ENCODE assay signal across 8 cellular contexts in genomic region chr6:75747985-75748742, GRCh38. TPM values are rescaled to one million over a fixed set of nuclear protein-coding genes. Genes with fewer than 3 reads are reported as not detected.
DNase-seq lines count a peak whose midpoint lies in the region; ATAC-seq, FAIRE-seq and TF ChIP-seq lines count a peak whose summit lies in the region.

No MANE protein-coding gene starts in this region.

- H3K4me1 ChIP-seq in adrenal gland (replicated peaks in 1 of 2) (peaks cover 0 to 12% of the 10 kb centered on the region in 2 donors), kidney (ENCODE audit: control insufficient read depth in 1 of 2, insufficient read depth in 1 of 2, low read depth in 1 of 2, low read length in 2 of 2) (peaks cover 0 to 8% of the 10 kb centered on the region in 2 donors), testis (peaks cover 6% of the 10 kb centered on the region)

- DNase-seq in GM03348 (ENCODE audit: low spot score) (peak; percentile 62), adrenal gland (no peak), kidney (no peak), testis (peak; percentile 68), NCI-H510A treated with DMSO at 0.1 percent for 48 hours (lab: John Stamatoyannopoulos, UW) (no peak), OCI-M2 (lab: John Stamatoyannopoulos, UW; ENCODE audit: unreplicated experiment) (no peak), NCI-H82 (lab: John Stamatoyannopoulos, UW) (no peak)

- H3K27ac ChIP-seq in adrenal gland, result peak overlapping the region; percentile 19 to 91 (median 77)
- peak overlapping the region; percentile 83 to 96 for H3K27ac ChIP-seq in kidney (ENCODE audit: low read depth in 2 of 2, low read length in 2 of 2)
- peak overlapping the region; percentile 96 to 99 for H3K27ac ChIP-seq in testis

- H3K36me3 ChIP-seq in adrenal gland (replicated peaks in 1 of 2) (no peaks in the 10 kb centered on the region), kidney (ENCODE audit: control insufficient read depth in 1 of 2, insufficient read depth in 2 of 2, low read length in 2 of 2) (no peaks in the 10 kb centered on the region), testis (ENCODE audit: low read depth, missing control alignments) (no peaks in the 10 kb centered on the region)

- no peaks in the 10 kb centered on the region for H3K27me3 ChIP-seq in adrenal gland
- no peaks in the 10 kb centered on the region for H3K27me3 ChIP-seq in testis

- TF ChIP-seq CTCF in adrenal gland (IDR thresholded peaks at IDR 0.05) (no peak), kidney (IDR thresholded peaks at IDR 0.05; ENCODE audit: borderline replicate concordance, extremely low read depth, insufficient read depth) (no peak), testis (IDR thresholded peaks at IDR 0.05) (no peak)

- intact Hi-C loops in adrenal gland (cut with DNase I), result loop anchor here in 1 of 2 donors (5.0 kb wide), 1 partner anchor 106 kb away; no protein-coding TSS in a partner anchor
- intact Hi-C loops in kidney (cut with DNase I), result no loop called here
- intact Hi-C loops in testis (cut with DNase I; ENCODE audit: low total_unique reads), result no loop called here

- ATAC-seq in HG03558 (IDR thresholded peaks at IDR 0.05; ENCODE audit: extremely low read depth, unreplicated experiment), result peak; percentile 6

- WGBS in adrenal gland, 4 donors, result 11 to 20% (median 14%) methylated on average over 12 to 17 of the region's 17 CpGs
- WGBS in testis, 2 donors, result 5 to 6% methylated on average over 17 of the region's 17 CpGs

- H3K4me3 ChIP-seq in adrenal gland (peak overlapping the region in 3 of 4 donors; percentile 73 to 94 (median 87)), kidney (ENCODE audit: low read length in 2 of 2) (peak overlapping the region; percentile 56 to 69), testis (peak overlapping the region; percentile 94 to 98)

- TF ChIP-seq POLR2A in adrenal gland (IDR thresholded peaks at IDR 0.05) (no peak), testis (IDR thresholded peaks at IDR 0.05) (no peak)

- peak; percentile 21 for FAIRE-seq in kidney (lab: Jason Lieb, UNC)

- H3K9me3 ChIP-seq in adrenal gland (replicated peaks in 1 of 3), result no peaks in the 10 kb centered on the region
- no peaks in the 10 kb centered on the region for H3K9me3 ChIP-seq in kidney (ENCODE audit: control insufficient read depth in 1 of 2, low read length in 2 of 2)
- no peaks in the 10 kb centered on the region for H3K9me3 ChIP-seq in testis

- H3K9ac ChIP-seq in kidney (ENCODE audit: low read length in 2 of 2), result peak overlapping the region; percentile 52 to 96

RNA-seq across cellular contexts. Expression of gene MYO6, which starts 0.9 kb away (rescaled TPM):
- total RNA-seq in adrenal gland (10 to 100 TPM; 11.1 to 27.1 (median 18.2) TPM), kidney (114 TPM), testis (10 to 100 TPM; 69.2 to 75.3 TPM)
- polyA plus RNA-seq in adrenal gland (10 to 100 TPM; 15.1 to 19.1 (median 16.7) TPM), kidney (ENCODE audit: insufficient read depth, low read depth, low replicate concordance) (32.0 TPM), testis (ENCODE audit: insufficient read depth, low read depth, low replicate concordance) (31.5 TPM)

Comparison
In these comparisons a context has a peak if more than half of its experiments do, and no peak if none do; other contexts are left out.
1. DNase-seq: peak in GM03348 (single experiment) and testis (single experiment); none in adrenal gland (0 of 7), kidney (single experiment), NCI-H510A treated with DMSO at 0.1 percent for 48 hours (single experiment), OCI-M2 (single experiment) and NCI-H82 (single experiment).
2. Peak in every context shown above with its lines, with median percentiles within 50 percentile points of each other: H3K27ac ChIP-seq and H3K4me3 ChIP-seq.